Comparison of ENCODE assay signal across 3 cellular contexts in genomic region chr20:721876-722275, GRCh38. TPM values are rescaled to one million over a fixed set of nuclear protein-coding genes. Genes with fewer than 3 reads are reported as not detected.
"Had no signal": no experiment of that assay in that cellular context is flagged by ENCODE, and none has a peak within 500 bp of the region (broad histone marks: within the 10 kb centered on the region; RNA-seq: fewer than 3 reads in every experiment).

No MANE protein-coding gene starts in this region.

- H3K4me3 ChIP-seq: GM12878 had no signal

- ATAC-seq: GM12878 had no signal

- DNase-seq: GDM1, GF-D8 had no signal

RNA-seq across cellular contexts. Expression of gene SCRT2, which starts 46.3 kb away (rescaled TPM):
- total RNA-seq: GM12878 had no signal
- polyA plus RNA-seq: GM12878 had no signal

RNA-seq across cellular contexts. Expression of gene SLC52A3, which starts 46.4 kb away (rescaled TPM):
- total RNA-seq: GM12878 had no signal
- polyA plus RNA-seq: GM12878 had no signal
